In the genomic region with DNA sequence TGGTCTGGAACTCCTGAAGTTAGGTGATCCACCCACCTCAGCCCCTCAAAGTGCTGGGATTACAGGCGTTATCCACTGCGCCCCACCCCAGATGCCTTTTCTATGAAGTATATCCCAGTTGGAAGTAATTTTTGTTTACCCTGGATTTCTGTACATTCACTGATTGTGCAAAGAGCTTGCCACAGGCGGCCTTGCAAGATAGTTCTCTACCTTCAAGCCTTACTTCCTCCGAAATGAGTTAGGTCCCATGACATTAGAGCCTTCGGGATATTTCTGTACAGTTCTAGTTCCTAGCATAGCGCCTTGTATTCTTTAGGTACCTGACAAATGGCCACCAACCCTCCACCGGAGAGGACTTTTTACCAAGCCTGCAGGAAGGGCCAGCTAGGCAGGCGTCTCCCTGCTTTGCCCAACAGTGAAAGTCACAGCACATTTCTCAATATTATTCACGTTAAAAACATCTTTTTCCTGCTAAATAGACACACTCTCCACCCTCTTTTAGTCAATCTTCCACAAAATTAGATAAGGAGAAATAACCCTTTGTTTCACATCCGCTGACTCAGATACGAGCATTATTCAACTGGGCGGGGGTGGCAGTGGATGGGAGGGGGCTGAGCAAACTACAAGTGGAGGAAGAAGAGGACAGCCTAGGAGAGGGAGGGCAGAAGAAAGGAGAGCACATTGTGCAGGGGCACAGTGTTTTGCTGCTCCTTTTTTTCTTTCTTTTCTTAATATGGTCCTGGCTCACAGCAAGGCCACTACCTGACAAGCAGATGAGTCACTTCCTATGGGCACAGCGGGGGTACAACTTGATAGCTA, we compare ENCODE assay signal across 8 cellular contexts. TPM values are rescaled to one million over a fixed set of nuclear protein-coding genes. Genes with fewer than 3 reads are reported as not detected.
A peak's percentile ranks its signal among the peaks of the same experiment; 100 is the strongest.
DNase-seq lines count a peak whose midpoint lies in the region; ATAC-seq and TF ChIP-seq lines count a peak whose summit lies in the region.

No MANE protein-coding gene starts in this region.

- H3K4me3 Mint-ChIP-seq in immature natural killer cell, result peak overlapping the region; percentile 88 to 92 (median 89)
- H3K4me3 Mint-ChIP-seq in type B pancreatic cell, result peak overlapping the region; percentile 92

- no peak for TF ChIP-seq POLR2A in NB4 (IDR thresholded peaks at IDR 0.05; ENCODE audit: extremely low read depth, insufficient read length)

- H3K4me3 ChIP-seq in NB4 (ENCODE audit: low read depth, low read length), result peak overlapping the region; percentile 65

- DNase-seq in Caki2 (ENCODE audit: low read depth), result peak; percentile 89
- peak; percentile 95 for DNase-seq in NB4 (ENCODE audit: low read depth)
- peak; percentile 86 for DNase-seq in astrocyte of the hippocampus (ENCODE audit: low read depth, low spot score)
- no peak for DNase-seq in immature natural killer cell
- DNase-seq in type B pancreatic cell (ENCODE audit: extremely low spot score, unreplicated experiment), result no peak

- in situ Hi-C loops in Caki2 (cut with HindIII; ENCODE audit: low pct_unique_long_range_greater_than_20kb, low sequenced_read_pairs), result no loop called here

- ATAC-seq in HG02759 (IDR thresholded peaks at IDR 0.05; ENCODE audit: unreplicated experiment), result no peak
- no peak for ATAC-seq in HG03439 (IDR thresholded peaks at IDR 0.05; ENCODE audit: unreplicated experiment)
- no peak for ATAC-seq in GM21619 (IDR thresholded peaks at IDR 0.05; ENCODE audit: unreplicated experiment)

- peak overlapping the region; percentile 49 to 96 (median 88) for H3K27ac Mint-ChIP-seq in immature natural killer cell
- H3K27ac Mint-ChIP-seq in type B pancreatic cell, result peak overlapping the region; percentile 52

- H3K4me1 Mint-ChIP-seq in immature natural killer cell (peaks cover 23 to 26% of the 10 kb centered on the region in 2 donors), type B pancreatic cell (ENCODE audit: unreplicated experiment) (peaks cover 15% of the 10 kb centered on the region)

- H3K36me3 Mint-ChIP-seq in immature natural killer cell (no peaks in the 10 kb centered on the region), type B pancreatic cell (peaks cover 4% of the 10 kb centered on the region)

- H3K27me3 Mint-ChIP-seq in immature natural killer cell (ENCODE audit: low read depth in 3 of 3) (peaks cover 4 to 18% (median 11%) of the 10 kb centered on the region in 3 donors), type B pancreatic cell (peaks cover 43% of the 10 kb centered on the region)

- no peak for TF ChIP-seq CTCF in NB4 (IDR thresholded peaks at IDR 0.05; ENCODE audit: low read depth, low read length)
- TF ChIP-seq CTCF in type B pancreatic cell (conservative IDR thresholded peaks at IDR 0.05), result no peak

- H3K9me3 Mint-ChIP-seq in immature natural killer cell, result peaks cover 0 to 2% (median 0%) of the 10 kb centered on the region in 6 donors
- H3K9me3 Mint-ChIP-seq in type B pancreatic cell, result no peaks in the 10 kb centered on the region

RNA-seq across cellular contexts. Expression of gene CAPRIN2, which starts 40.0 kb away (rescaled TPM):
- total RNA-seq in Caki2 (2014; rRNA removed; shearing (Covaris generic); ENCODE audit: low replicate concordance), result 3.8 and 6.2 TPM in 2 replicates
- polyA plus RNA-seq in immature natural killer cell, result 1 to 10 TPM; 3.0 to 8.8 (median 7.2) TPM
- total RNA-seq in type B pancreatic cell (ENCODE audit: low replicate concordance), result 35.5 and 44.9 TPM in 2 replicates

Comparison
In these comparisons a context has a peak if more than half of its experiments do, and no peak if none do; other contexts are left out.
1. DNase-seq: peak in Caki2 (single experiment), NB4 (single experiment) and astrocyte of the hippocampus (single experiment); none in immature natural killer cell (0 of 3) and type B pancreatic cell (single experiment).